Comparison of ENCODE assay signal across 9 cellular contexts in the genomic region with DNA sequence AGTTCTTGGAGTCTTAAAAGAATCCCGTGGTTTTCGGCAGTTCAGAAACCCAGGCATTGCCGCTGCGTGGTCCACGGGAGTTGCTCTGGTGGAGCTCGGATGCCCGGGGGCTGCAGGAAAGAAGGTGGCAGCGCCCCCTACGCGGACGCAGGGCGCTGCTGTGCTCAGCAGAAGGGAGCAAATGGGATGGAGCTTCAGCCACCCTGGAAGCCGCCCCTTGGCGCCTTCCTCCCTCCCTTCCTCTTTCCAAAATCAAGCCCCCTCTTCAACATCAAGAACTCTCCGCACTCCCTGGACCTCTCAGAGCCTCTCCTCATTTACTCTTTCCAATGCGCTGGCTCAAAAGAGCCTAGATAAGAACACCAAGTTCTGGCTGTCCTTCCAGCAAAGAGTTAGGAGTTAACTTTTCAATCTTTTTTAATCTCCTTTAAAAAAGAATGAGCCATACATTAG. TPM values are rescaled to one million over a fixed set of nuclear protein-coding genes. Genes with fewer than 3 reads are reported as not detected.
DNase-seq lines count a peak whose midpoint lies in the region; ATAC-seq and TF ChIP-seq lines count a peak whose summit lies in the region.
"Had no signal": no experiment of that assay in that cellular context is flagged by ENCODE, and none has a peak within 500 bp of the region (broad histone marks: within the 10 kb centered on the region; RNA-seq: fewer than 3 reads in every experiment).

No MANE protein-coding gene starts in this region.

- H3K27me3 ChIP-seq in sigmoid colon: peaks cover 0 to 38% (median 0%) of the 10 kb centered on the region in 3 donors

- H3K27ac ChIP-seq in sigmoid colon: no peak overlapping the region

- H3K4me1 ChIP-seq in sigmoid colon: peaks cover 0 to 19% (median 18%) of the 10 kb centered on the region in 4 donors

- intact Hi-C loops in sigmoid colon (cut with DNase I): no loop called here

- H3K4me3 ChIP-seq in sigmoid colon: peak overlapping the region; percentile 28 to 71 (median 60)

- WGBS in sigmoid colon, 2 donors: 1% methylated on average over 16 of the region's 16 CpGs

- no peak for TF ChIP-seq POLR2A in sigmoid colon (IDR thresholded peaks at IDR 0.05)

- no peak for TF ChIP-seq EP300 in sigmoid colon (IDR thresholded peaks at IDR 0.05)

- ATAC-seq in SK-N-SH treated with all-trans-retinoic acid at 6 μM for 48 hours (peak; percentile 80), HG02938 (IDR thresholded peaks at IDR 0.05; ENCODE audit: unreplicated experiment) (no peak), GM19463 (IDR thresholded peaks at IDR 0.05; ENCODE audit: unreplicated experiment) (no peak)

- H3K9me3 ChIP-seq in sigmoid colon: no peaks in the 10 kb centered on the region

- TF ChIP-seq CTCF in sigmoid colon (IDR thresholded peaks at IDR 0.05): peak in 2 of 4 experiments; percentile 9 to 17

- DNase-seq in NCI-H345 (lab: John Stamatoyannopoulos, UW) (peak; percentile 58), NCI-H345 treated with DMSO at 0.1 percent for 48 hours (lab: John Stamatoyannopoulos, UW; ENCODE audit: unreplicated experiment) (no peak), hippocampal formation (lab: John Stamatoyannopoulos, UW) (peak; percentile 31 to 33), sigmoid colon (no peak), SHP77 (lab: John Stamatoyannopoulos, UW) (no peak)
- DNase-seq: CD4-positive, CD25-positive, alpha-beta regulatory T cell had no signal

- H3K36me3 ChIP-seq in sigmoid colon: no peaks in the 10 kb centered on the region

TF ChIP-seq in SK-N-SH treated with all-trans-retinoic acid at 6 μM for 48 hours, 23 proteins besides CTCF, POLR2A, EP300 and RAD21:
- no peak for TF ChIP-seq PPARA (CRISPR knock-in tag; IDR thresholded peaks at IDR 0.05; ENCODE audit: borderline replicate concordance)
- no peak for TF ChIP-seq ZFP30 (CRISPR knock-in tag; IDR thresholded peaks at IDR 0.05)
- TF ChIP-seq, protein P1, sequence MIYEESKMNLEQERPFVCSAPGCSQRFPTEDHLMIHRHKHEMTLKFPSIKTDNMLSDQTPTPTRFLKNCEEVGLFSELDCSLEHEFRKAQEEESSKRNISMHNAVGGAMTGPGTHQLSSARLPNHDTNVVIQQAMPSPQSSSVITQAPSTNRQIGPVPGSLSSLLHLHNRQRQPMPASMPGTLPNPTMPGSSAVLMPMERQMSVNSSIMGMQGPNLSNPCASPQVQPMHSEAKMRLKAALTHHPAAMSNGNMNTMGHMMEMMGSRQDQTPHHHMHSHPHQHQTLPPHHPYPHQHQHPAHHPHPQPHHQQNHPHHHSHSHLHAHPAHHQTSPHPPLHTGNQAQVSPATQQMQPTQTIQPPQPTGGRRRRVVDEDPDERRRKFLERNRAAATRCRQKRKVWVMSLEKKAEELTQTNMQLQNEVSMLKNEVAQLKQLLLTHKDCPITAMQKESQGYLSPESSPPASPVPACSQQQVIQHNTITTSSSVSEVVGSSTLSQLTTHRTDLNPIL (CRISPR knock-in tag; IDR thresholded peaks at IDR 0.05; ENCODE audit: low read depth): no peak

RNA-seq across cellular contexts. Expression of gene CHRNA7, which starts 0.9 kb away (rescaled TPM):
- total RNA-seq in sigmoid colon: 1 to 10 TPM in 2 of 4 donors, under 1 TPM in 2; 0.54 to 3.9 (median 1.0) TPM
- 1 to 10 TPM in 2 of 3 donors, not detected in 1; 1.4 to 7.8 TPM for polyA plus RNA-seq in sigmoid colon
- total RNA-seq: CD4-positive, CD25-positive, alpha-beta regulatory T cell had no signal

Comparison
In these comparisons a context has a peak if more than half of its experiments do, and no peak if none do; other contexts are left out.
1. DNase-seq: peak in NCI-H345 (single experiment) and hippocampal formation (2 of 2); none in NCI-H345 treated with DMSO at 0.1 percent for 48 hours (single experiment), sigmoid colon (single experiment) and SHP77 (0 of 2).